Comparison of ENCODE assay signal across 10 cellular contexts in the genomic region with DNA sequence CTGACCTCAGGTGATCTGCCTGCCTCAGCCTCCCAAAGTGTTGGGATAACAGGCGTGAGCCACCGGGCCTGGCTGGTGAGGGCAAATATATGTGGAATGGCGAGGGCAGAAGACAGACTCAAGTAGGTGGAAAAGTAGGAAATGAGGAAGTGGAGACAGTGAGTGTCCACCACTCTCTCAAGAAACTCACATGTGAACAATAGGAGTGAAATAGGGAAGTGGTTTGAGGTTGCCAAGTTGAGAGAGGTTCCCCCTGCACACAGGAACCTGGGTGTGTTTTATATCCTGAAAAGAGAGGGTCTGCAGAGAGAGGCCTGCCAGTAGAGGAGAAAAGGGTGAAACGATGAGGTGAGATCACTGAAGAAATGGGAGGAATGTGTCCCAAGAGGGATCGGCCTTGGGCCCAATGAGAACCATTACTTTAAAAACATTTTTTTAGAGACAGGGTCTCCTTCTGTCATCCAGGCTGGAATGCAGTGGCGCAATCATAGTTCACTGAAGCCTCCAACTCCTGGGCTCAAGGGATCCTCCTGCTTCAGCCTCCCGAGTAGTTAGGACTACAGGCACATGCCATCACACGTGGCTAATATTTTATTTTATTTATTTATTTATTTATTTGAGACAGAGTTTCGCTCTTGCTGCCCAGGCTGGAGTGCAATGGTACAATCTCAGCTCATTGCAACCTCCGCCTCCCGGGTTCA. TPM values are rescaled to one million over a fixed set of nuclear protein-coding genes. Genes with fewer than 3 reads are reported as not detected.
DNase-seq lines count a peak whose midpoint lies in the region; ATAC-seq and TF ChIP-seq lines count a peak whose summit lies in the region.
"Had no signal": no experiment of that assay in that cellular context is flagged by ENCODE, and none has a peak within 500 bp of the region (broad histone marks: within the 10 kb centered on the region; RNA-seq: fewer than 3 reads in every experiment).

No MANE protein-coding gene starts in this region.

- peak; percentile 61 for ATAC-seq in HG02610 (IDR thresholded peaks at IDR 0.05; ENCODE audit: unreplicated experiment)

- no peak overlapping the region for H3K27ac ChIP-seq in SJCRH30
- H3K27ac ChIP-seq: WERI-Rb-1 had no signal

- H3K36me3 ChIP-seq in SJCRH30 = no peaks in the 10 kb centered on the region
- no peaks in the 10 kb centered on the region for H3K36me3 ChIP-seq in HAP-1 (replicated peaks)
- H3K36me3 ChIP-seq: WERI-Rb-1 had no signal

- H3K4me1 ChIP-seq in SJCRH30 (no peaks in the 10 kb centered on the region), HAP-1 (no peaks in the 10 kb centered on the region)

- H3K4me3 ChIP-seq in SJCRH30 (no peak overlapping the region), HAP-1 (no peak overlapping the region)

- in situ Hi-C loops in HAP-1 (cut with MboI; ENCODE audit: low sequenced_read_pairs) = no loop called here

- no peaks in the 10 kb centered on the region for H3K27me3 ChIP-seq in SJCRH30
- no peaks in the 10 kb centered on the region for H3K27me3 ChIP-seq in HAP-1 (ENCODE audit: low read depth)

- POLR2A ChIA-PET in GM10248 (lab: Yijun Ruan, JAX) = no interaction called here

- peak; percentile 81 for DNase-seq in GM10248 (ENCODE audit: extremely low spot score)
- DNase-seq in SKM-1 treated with dmso at 0.1 percent for 144 hours (lab: John Stamatoyannopoulos, UW; ENCODE audit: unreplicated experiment) = peak; percentile 99
- DNase-seq in medulla oblongata (ENCODE audit: extremely low spot score) = peak; percentile 82
- no peak for DNase-seq in SJCRH30
- no peak for DNase-seq in HAP-1 (ENCODE audit: low spot score in 2 of 2)
- DNase-seq in NK-92 (lab: John Stamatoyannopoulos, UW; ENCODE audit: unreplicated experiment) = no peak
- no peak for DNase-seq in activated T-cell treated with anti-CD3 and anti-CD28 coated beads, Interleukin-2, amount 50 U/mL, for 1 hour
- DNase-seq: NCI-H1694 treated with DMSO at 0.1 percent for 48 hours, WERI-Rb-1 had no signal

- no peak for TF ChIP-seq CTCF in GM10248 (IDR thresholded peaks at IDR 0.05; ENCODE audit: control extremely low read depth, extremely low read depth, low read depth, missing control alignments)

- H3K9me3 ChIP-seq in SJCRH30 (replicated peaks) (no peaks in the 10 kb centered on the region), HAP-1 (no peaks in the 10 kb centered on the region)

- CTCF ChIA-PET in GM10248 (lab: Yijun Ruan, JAX) = no interaction called here

RNA-seq across cellular contexts. Expression of gene CORO1A, which starts 17.1 kb away (rescaled TPM):
- 5.6 and 7.0 TPM in 2 replicates for total RNA-seq in SJCRH30 (2014; rRNA removed; shearing (Covaris generic))

RNA-seq across cellular contexts. Expression of gene BOLA2B, which starts 27.1 kb away (rescaled TPM):
- total RNA-seq in SJCRH30 (2014; rRNA removed; shearing (Covaris generic)) = 38.1 and 50.8 TPM in 2 replicates

RNA-seq across cellular contexts. Expression of gene SLX1A, which starts 27.3 kb away (rescaled TPM):
- 15.2 and 21.7 TPM in 2 replicates for total RNA-seq in SJCRH30 (2014; rRNA removed; shearing (Covaris generic))

RNA-seq across cellular contexts. Expression of gene SULT1A3, which starts 32.7 kb away (rescaled TPM):
- total RNA-seq in SJCRH30 (2014; rRNA removed; shearing (Covaris generic)) = 2.2 and 4.3 TPM in 2 replicates

RNA-seq across cellular contexts. Expression of gene MAPK3, which starts 43.3 kb away (rescaled TPM):
- 25.8 and 31.6 TPM in 2 replicates for total RNA-seq in SJCRH30 (2014; rRNA removed; shearing (Covaris generic))

Comparison
In these comparisons a context has a peak if more than half of its experiments do, and no peak if none do; other contexts are left out.
1. DNase-seq: peak in GM10248 (single experiment), SKM-1 treated with dmso at 0.1 percent for 144 hours (single experiment) and medulla oblongata (single experiment); none in SJCRH30 (0 of 2), HAP-1 (0 of 2), NK-92 (single experiment) and activated T-cell treated with anti-CD3 and anti-CD28 coated beads, Interleukin-2, amount 50 U/mL, for 1 hour (single experiment).